ENCODE assay signal across 1 cellular context in the genomic region with DNA sequence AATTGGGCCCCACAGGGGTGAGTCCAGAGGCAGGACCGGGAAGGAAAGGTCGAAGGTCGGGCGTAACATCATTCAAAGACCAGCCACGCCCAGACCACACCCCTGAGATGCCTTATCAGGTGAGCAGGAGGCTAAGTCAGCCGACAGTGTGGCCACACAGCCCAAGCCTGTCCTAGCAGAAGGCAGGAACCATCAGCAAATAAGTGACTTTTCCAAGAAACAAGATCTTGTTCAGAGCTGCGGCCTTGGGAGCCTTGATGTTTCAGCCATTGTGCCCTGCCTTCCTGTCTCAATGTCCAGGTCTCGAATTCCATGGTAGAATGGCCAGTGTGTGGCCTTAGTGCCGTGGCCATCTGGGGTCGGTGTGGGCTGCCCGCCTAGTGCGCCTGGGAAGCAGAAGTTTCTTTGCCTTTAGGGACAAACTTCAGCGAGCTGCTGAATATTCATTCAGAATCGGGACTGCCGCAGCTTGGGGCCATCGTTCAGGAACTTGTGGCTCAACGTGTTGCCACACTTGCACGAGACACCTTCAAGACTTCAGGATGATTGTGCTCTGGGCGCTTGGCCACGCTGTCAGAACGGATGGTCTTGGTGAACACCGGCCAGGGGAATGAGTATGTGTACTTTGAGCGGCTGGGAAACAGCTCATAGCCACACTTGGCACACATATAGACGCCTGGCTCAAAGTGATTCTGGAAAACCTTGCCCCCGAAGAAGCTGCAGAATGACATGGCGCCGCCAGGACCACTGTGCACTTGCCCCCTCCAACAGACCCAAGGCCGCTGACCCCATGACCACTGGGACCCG.
TF ChIP-seq lines count a peak whose summit lies in the region.

No MANE protein-coding gene starts in this region.

TF ChIP-seq in H1, 55 proteins besides CTCF, POLR2A, EP300 and RAD21:
- TF ChIP-seq CBX5 (IDR thresholded peaks at IDR 0.05; ENCODE audit: low read depth, low read length), result no peak
